Comparison of ENCODE assay signal across 1 cellular context in the genomic region with DNA sequence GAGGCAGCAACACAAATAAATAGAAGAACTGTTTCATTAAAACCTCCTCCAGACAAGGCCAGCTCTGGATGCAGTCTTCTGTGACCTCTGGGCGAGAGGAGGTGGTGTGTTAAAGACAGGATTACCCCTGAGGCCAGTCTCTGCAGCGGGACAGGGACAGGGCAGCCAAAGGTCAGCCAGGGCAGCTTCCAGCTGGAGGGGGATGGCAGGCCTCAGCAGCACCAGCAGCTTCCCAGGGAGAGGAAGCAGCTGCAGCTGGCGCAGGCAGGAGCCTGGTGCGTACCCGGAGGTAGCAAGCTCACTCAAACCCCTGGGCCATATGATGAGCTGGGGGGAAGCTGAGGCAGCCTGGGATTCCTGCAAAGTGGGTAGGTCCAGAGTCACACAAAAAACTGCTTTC.
TF ChIP-seq lines count a peak whose summit lies in the region.

No MANE protein-coding gene starts in this region.

TF ChIP-seq in GM23338, 12 proteins besides CTCF, POLR2A, EP300 and RAD21 (continued from another document):
- TF ChIP-seq, protein P1, sequence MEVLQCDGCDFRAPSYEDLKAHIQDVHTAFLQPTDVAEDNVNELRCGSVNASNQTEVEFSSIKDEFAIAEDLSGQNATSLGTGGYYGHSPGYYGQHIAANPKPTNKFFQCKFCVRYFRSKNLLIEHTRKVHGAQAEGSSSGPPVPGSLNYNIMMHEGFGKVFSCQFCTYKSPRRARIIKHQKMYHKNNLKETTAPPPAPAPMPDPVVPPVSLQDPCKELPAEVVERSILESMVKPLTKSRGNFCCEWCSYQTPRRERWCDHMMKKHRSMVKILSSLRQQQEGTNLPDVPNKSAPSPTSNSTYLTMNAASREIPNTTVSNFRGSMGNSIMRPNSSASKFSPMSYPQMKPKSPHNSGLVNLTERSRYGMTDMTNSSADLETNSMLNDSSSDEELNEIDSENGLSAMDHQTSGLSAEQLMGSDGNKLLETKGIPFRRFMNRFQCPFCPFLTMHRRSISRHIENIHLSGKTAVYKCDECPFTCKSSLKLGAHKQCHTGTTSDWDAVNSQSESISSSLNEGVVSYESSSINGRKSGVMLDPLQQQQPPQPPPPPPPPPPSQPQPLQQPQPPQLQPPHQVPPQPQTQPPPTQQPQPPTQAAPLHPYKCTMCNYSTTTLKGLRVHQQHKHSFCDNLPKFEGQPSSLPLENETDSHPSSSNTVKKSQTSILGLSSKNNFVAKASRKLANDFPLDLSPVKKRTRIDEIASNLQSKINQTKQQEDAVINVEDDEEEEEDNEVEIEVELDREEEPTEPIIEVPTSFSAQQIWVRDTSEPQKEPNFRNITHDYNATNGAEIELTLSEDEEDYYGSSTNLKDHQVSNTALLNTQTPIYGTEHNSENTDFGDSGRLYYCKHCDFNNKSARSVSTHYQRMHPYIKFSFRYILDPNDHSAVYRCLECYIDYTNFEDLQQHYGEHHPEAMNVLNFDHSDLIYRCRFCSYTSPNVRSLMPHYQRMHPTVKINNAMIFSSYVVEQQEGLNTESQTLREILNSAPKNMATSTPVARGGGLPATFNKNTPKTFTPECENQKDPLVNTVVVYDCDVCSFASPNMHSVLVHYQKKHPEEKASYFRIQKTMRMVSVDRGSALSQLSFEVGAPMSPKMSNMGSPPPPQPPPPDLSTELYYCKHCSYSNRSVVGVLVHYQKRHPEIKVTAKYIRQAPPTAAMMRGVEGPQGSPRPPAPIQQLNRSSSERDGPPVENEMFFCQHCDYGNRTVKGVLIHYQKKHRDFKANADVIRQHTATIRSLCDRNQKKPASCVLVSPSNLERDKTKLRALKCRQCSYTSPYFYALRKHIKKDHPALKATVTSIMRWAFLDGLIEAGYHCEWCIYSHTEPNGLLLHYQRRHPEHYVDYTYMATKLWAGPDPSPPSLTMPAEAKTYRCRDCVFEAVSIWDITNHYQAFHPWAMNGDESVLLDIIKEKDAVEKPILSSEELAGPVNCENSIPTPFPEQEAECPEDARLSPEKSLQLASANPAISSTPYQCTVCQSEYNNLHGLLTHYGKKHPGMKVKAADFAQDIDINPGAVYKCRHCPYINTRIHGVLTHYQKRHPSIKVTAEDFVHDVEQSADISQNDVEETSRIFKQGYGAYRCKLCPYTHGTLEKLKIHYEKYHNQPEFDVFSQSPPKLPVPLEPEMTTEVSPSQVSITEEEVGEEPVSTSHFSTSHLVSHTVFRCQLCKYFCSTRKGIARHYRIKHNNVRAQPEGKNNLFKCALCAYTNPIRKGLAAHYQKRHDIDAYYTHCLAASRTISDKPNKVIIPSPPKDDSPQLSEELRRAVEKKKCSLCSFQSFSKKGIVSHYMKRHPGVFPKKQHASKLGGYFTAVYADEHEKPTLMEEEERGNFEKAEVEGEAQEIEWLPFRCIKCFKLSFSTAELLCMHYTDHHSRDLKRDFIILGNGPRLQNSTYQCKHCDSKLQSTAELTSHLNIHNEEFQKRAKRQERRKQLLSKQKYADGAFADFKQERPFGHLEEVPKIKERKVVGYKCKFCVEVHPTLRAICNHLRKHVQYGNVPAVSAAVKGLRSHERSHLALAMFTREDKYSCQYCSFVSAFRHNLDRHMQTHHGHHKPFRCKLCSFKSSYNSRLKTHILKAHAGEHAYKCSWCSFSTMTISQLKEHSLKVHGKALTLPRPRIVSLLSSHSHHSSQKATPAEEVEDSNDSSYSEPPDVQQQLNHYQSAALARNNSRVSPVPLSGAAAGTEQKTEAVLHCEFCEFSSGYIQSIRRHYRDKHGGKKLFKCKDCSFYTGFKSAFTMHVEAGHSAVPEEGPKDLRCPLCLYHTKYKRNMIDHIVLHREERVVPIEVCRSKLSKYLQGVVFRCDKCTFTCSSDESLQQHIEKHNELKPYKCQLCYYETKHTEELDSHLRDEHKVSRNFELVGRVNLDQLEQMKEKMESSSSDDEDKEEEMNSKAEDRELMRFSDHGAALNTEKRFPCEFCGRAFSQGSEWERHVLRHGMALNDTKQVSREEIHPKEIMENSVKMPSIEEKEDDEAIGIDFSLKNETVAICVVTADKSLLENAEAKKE (CRISPR knock-in tag; IDR thresholded peaks at IDR 0.05) = no peak
- TF ChIP-seq STAT1 (IDR thresholded peaks at IDR 0.05; ENCODE audit: unreplicated experiment) (no peak), EZH2phosphoT487 (IDR thresholded peaks at IDR 0.05; ENCODE audit: unreplicated experiment) (no peak), JUNB (IDR thresholded peaks at IDR 0.05; ENCODE audit: unreplicated experiment) (no peak), POLR2AphosphoS5 (IDR thresholded peaks at IDR 0.05; ENCODE audit: low read depth) (no peak), ZNF331 (CRISPR knock-in tag; IDR thresholded peaks at IDR 0.05; ENCODE audit: low read depth) (no peak), NANOG (IDR thresholded peaks at IDR 0.05; ENCODE audit: borderline replicate concordance) (no peak)
- TF ChIP-seq, protein P2, sequence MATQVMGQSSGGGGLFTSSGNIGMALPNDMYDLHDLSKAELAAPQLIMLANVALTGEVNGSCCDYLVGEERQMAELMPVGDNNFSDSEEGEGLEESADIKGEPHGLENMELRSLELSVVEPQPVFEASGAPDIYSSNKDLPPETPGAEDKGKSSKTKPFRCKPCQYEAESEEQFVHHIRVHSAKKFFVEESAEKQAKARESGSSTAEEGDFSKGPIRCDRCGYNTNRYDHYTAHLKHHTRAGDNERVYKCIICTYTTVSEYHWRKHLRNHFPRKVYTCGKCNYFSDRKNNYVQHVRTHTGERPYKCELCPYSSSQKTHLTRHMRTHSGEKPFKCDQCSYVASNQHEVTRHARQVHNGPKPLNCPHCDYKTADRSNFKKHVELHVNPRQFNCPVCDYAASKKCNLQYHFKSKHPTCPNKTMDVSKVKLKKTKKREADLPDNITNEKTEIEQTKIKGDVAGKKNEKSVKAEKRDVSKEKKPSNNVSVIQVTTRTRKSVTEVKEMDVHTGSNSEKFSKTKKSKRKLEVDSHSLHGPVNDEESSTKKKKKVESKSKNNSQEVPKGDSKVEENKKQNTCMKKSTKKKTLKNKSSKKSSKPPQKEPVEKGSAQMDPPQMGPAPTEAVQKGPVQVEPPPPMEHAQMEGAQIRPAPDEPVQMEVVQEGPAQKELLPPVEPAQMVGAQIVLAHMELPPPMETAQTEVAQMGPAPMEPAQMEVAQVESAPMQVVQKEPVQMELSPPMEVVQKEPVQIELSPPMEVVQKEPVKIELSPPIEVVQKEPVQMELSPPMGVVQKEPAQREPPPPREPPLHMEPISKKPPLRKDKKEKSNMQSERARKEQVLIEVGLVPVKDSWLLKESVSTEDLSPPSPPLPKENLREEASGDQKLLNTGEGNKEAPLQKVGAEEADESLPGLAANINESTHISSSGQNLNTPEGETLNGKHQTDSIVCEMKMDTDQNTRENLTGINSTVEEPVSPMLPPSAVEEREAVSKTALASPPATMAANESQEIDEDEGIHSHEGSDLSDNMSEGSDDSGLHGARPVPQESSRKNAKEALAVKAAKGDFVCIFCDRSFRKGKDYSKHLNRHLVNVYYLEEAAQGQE (IDR thresholded peaks at IDR 0.05; ENCODE audit: unreplicated experiment) = no peak
